In genomic region chr15:75204340-75205063, GRCh38 we compare ENCODE assay signal across 1 cellular context.
A peak's percentile ranks its signal among the peaks of the same experiment; 100 is the strongest.
TF ChIP-seq lines count a peak whose summit lies in the region.

No MANE protein-coding gene starts in this region.

TF ChIP-seq in HEK293, 187 proteins besides CTCF, POLR2A, EP300 and RAD21 (continued from another document and continues in another):
- no peak for TF ChIP-seq TSHZ1 (tag by site-specific recombination; IDR thresholded peaks at IDR 0.05; ENCODE audit: borderline replicate concordance)
- peak; percentile 85 for TF ChIP-seq KLF8 (tag by site-specific recombination; IDR thresholded peaks at IDR 0.05)
- peak; percentile 91 for TF ChIP-seq ZNF600 (tag by site-specific recombination; IDR thresholded peaks at IDR 0.05)
- peak; percentile 79; the same call in 1 of the 2 replicates for TF ChIP-seq YY1 (tag by site-specific recombination; IDR thresholded peaks at IDR 0.05)
- TF ChIP-seq TRIM28 (IDR thresholded peaks at IDR 0.05; ENCODE audit: borderline replicate concordance, low read length), result no peak
- TF ChIP-seq KLF9 (tag by site-specific recombination; IDR thresholded peaks at IDR 0.05; ENCODE audit: low read depth), result peak; percentile 97
- no peak for TF ChIP-seq ZNF280C (tag by site-specific recombination; IDR thresholded peaks at IDR 0.05)
- no peak for TF ChIP-seq ZNF157 (tag by site-specific recombination; IDR thresholded peaks at IDR 0.05)
- peak; percentile 88 for TF ChIP-seq BCL11B (tag by site-specific recombination; IDR thresholded peaks at IDR 0.05; ENCODE audit: low read depth)
- TF ChIP-seq ZNF621 (tag by site-specific recombination; IDR thresholded peaks at IDR 0.05), result no peak
- TF ChIP-seq BCL11A (tag by site-specific recombination; IDR thresholded peaks at IDR 0.05; ENCODE audit: low read depth), result peak; percentile 38; the same call in 1 of the 2 replicates
- TF ChIP-seq ZNF561 (tag by site-specific recombination; IDR thresholded peaks at IDR 0.05; ENCODE audit: borderline replicate concordance), result peak; percentile 81; the same call in 1 of the 2 replicates
- TF ChIP-seq ZNF37A (tag by site-specific recombination; IDR thresholded peaks at IDR 0.05), result no peak
- peak; percentile 46 for TF ChIP-seq ZNF18 (tag by site-specific recombination; IDR thresholded peaks at IDR 0.05)
- TF ChIP-seq PRDM10 (tag by site-specific recombination; IDR thresholded peaks at IDR 0.05), result peak; percentile 92
- peak; percentile 55 for TF ChIP-seq EGR2 (tag by site-specific recombination; IDR thresholded peaks at IDR 0.05; ENCODE audit: low read depth)
- TF ChIP-seq ZNF664 (tag by site-specific recombination; IDR thresholded peaks at IDR 0.05), result no peak
- peak; percentile 29 for TF ChIP-seq ZBTB26 (tag by site-specific recombination; optimal IDR thresholded peaks at IDR 0.05)
- peak; percentile 65; the same call in 1 of the 2 replicates for TF ChIP-seq ZNF391 (tag by site-specific recombination; IDR thresholded peaks at IDR 0.05; ENCODE audit: borderline replicate concordance, low read depth)
- peak; percentile 97 for TF ChIP-seq KLF1 (tag by site-specific recombination; IDR thresholded peaks at IDR 0.05)
- no peak for TF ChIP-seq ZNF132 (tag by site-specific recombination; IDR thresholded peaks at IDR 0.05; ENCODE audit: borderline replicate concordance)
- TF ChIP-seq ZNF560 (tag by site-specific recombination; IDR thresholded peaks at IDR 0.05; ENCODE audit: borderline replicate concordance), result no peak
- TF ChIP-seq ZNF223 (tag by site-specific recombination; IDR thresholded peaks at IDR 0.05), result no peak
- no peak for TF ChIP-seq ZNF837 (tag by site-specific recombination; IDR thresholded peaks at IDR 0.05)
- peak; percentile 72 for TF ChIP-seq ZNF335 (tag by site-specific recombination; conservative IDR thresholded peaks at IDR 0.05)
- no peak for TF ChIP-seq ATF2 (tag by site-specific recombination; IDR thresholded peaks at IDR 0.05; ENCODE audit: low read depth)
- no peak for TF ChIP-seq HIC1 (tag by site-specific recombination; IDR thresholded peaks at IDR 0.05)
- TF ChIP-seq GLI4 (tag by site-specific recombination; IDR thresholded peaks at IDR 0.05), result no peak
- no peak for TF ChIP-seq MZF1 (tag by site-specific recombination; IDR thresholded peaks at IDR 0.05; ENCODE audit: borderline replicate concordance)
- no peak for TF ChIP-seq ZNF148 (tag by site-specific recombination; IDR thresholded peaks at IDR 0.05; ENCODE audit: borderline replicate concordance)
- TF ChIP-seq ZNF585B (tag by site-specific recombination; IDR thresholded peaks at IDR 0.05), result no peak
- TF ChIP-seq ZNF341 (tag by site-specific recombination; IDR thresholded peaks at IDR 0.05; ENCODE audit: low read depth), result no peak; the same call in 1 of the 2 replicates
- TF ChIP-seq ZNF239 (tag by site-specific recombination; IDR thresholded peaks at IDR 0.05), result no peak
- TF ChIP-seq BCL6B (tag by site-specific recombination; IDR thresholded peaks at IDR 0.05), result no peak
- no peak for TF ChIP-seq ZNF747 (tag by site-specific recombination; IDR thresholded peaks at IDR 0.05)
- TF ChIP-seq SP2 (tag by site-specific recombination; IDR thresholded peaks at IDR 0.05), result peak; percentile 80
- no peak for TF ChIP-seq YY2 (tag by site-specific recombination; IDR thresholded peaks at IDR 0.05)
- TF ChIP-seq ZNF623 (tag by site-specific recombination; IDR thresholded peaks at IDR 0.05), result no peak
- TF ChIP-seq GLIS1 (tag by site-specific recombination; IDR thresholded peaks at IDR 0.05), result peak; percentile 83
- TF ChIP-seq ZBTB21 (tag by site-specific recombination; IDR thresholded peaks at IDR 0.05), result no peak
- TF ChIP-seq ZEB2 (tag by site-specific recombination; IDR thresholded peaks at IDR 0.05), result peak; percentile 94
- TF ChIP-seq ZNF558 (tag by site-specific recombination; IDR thresholded peaks at IDR 0.05), result no peak
